In the genomic region with DNA sequence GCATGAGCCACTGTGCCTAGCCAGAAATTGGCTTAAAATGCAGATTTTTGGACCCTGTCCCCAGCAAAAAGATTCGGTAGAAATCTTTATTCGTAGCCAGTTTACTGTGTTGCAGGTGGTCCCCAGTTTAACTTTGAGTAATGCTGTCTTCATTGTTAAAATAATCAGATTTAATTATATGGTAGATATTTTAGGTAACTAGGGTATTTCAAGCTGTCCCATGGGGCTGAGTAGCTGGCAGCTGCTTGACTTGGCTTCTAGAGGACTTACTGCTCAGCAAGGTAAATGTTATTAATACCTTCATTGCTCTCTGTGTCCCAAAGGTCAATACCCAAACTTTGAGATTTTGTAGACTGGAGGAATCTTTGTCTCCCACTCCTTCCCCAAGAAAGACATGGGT, we compare ENCODE assay signal across 26 cellular contexts. TPM values are rescaled to one million over a fixed set of nuclear protein-coding genes. Genes with fewer than 3 reads are reported as not detected.
DNase-seq lines count a peak whose midpoint lies in the region; ATAC-seq, FAIRE-seq and TF ChIP-seq lines count a peak whose summit lies in the region.
"Had no signal": no experiment of that assay in that cellular context is flagged by ENCODE, and none has a peak within 500 bp of the region (broad histone marks: within the 10 kb centered on the region; RNA-seq: fewer than 3 reads in every experiment).

No MANE protein-coding gene starts in this region.

- H3K27me3 ChIP-seq in GM12878 (replicated peaks in 1 of 2; ENCODE audit: control insufficient read depth in 2 of 2, insufficient read depth in 2 of 2, low read length in 1 of 2) = no peaks in the 10 kb centered on the region
- H3K27me3 ChIP-seq in heart left ventricle = no peaks in the 10 kb centered on the region
- H3K27me3 ChIP-seq: gastrocnemius medialis, tibial artery had no signal

- H3K9ac ChIP-seq in GM12878 (ENCODE audit: control insufficient read depth, insufficient read depth, low read length) = no peak overlapping the region

- no peak for DNase-seq in activated naive CD4-positive, alpha-beta T cell treated with anti-CD3 and anti-CD28 coated beads, Interleukin-2, amount 10 ng/mL, durations not matched to agents 7 days and 5 days
- no peak for DNase-seq in activated naive CD4-positive, alpha-beta T cell treated with anti-CD3 and anti-CD28 coated beads for 36 hours
- DNase-seq in NAMALWA (ENCODE audit: low spot score) (peak; percentile 83), GM12878 (ENCODE audit: low read depth, low spot score) (no peak), heart left ventricle (no peak)
- peak; percentile 15 for DNase-seq in stimulated activated naive B cell treated with anti-CD40 and anti-IgM and Interleukin-4, amounts not matched to agents 10 μg/mL and 1 μg/mL and 100 μg/mL, for 72 hours
- DNase-seq in activated T-helper 2 cell treated with anti-CD3 and anti-CD28 coated beads, Interferon-gamma antibody, Interleukin-2, Interleukin-4, amounts not matched to agents 10 μg/mL and 5 μg/mL and 100 μg/mL, durations not matched to agents 14 hours and 24 hours and 36 hours (ENCODE audit: low spot score) = no peak
- DNase-seq: activated CD4-positive, alpha-beta memory T cell treated with anti-CD3 and anti-CD28 coated beads for 36 hours; activated T-cell treated with anti-CD3 and anti-CD28 coated beads for 4 hours; DMS 273 treated with DMSO at 0.1 percent for 48 hours; effector CD8-positive, alpha-beta T cell; gastrocnemius medialis; H7; IMR-90; kidney; lower lobe of right lung; NCI-H2107; NCI-H510A; stimulated activated CD4-positive, alpha-beta T cell treated with anti-CD3 and anti-CD28 coated beads, Interleukin-2, amount 100 ng/mL, for 48 hours; tibial artery had no signal

- H3K36me3 Mint-ChIP-seq in activated naive CD4-positive, alpha-beta T cell treated with anti-CD3 and anti-CD28 coated beads, Interleukin-2, amount 10 ng/mL, durations not matched to agents 7 days and 5 days = peaks cover 21% of the 10 kb centered on the region
- H3K36me3 Mint-ChIP-seq in activated naive CD4-positive, alpha-beta T cell treated with anti-CD3 and anti-CD28 coated beads for 36 hours (ENCODE audit: low read depth) = peaks cover 10% of the 10 kb centered on the region
- H3K36me3 Mint-ChIP-seq in stimulated activated naive B cell treated with anti-CD40 and anti-IgM and Interleukin-4, amounts not matched to agents 10 μg/mL and 1 μg/mL and 100 μg/mL, for 72 hours = peaks cover 13 to 19% of the 10 kb centered on the region in 2 donors
- H3K36me3 Mint-ChIP-seq in activated T-helper 2 cell treated with anti-CD3 and anti-CD28 coated beads, Interferon-gamma antibody, Interleukin-2, Interleukin-4, amounts not matched to agents 10 μg/mL and 5 μg/mL and 100 μg/mL, durations not matched to agents 14 hours and 24 hours and 36 hours (ENCODE audit: low read depth) = peaks cover 33% of the 10 kb centered on the region

- peaks cover 20% of the 10 kb centered on the region for H3K4me1 Mint-ChIP-seq in activated naive CD4-positive, alpha-beta T cell treated with anti-CD3 and anti-CD28 coated beads, Interleukin-2, amount 10 ng/mL, durations not matched to agents 7 days and 5 days
- peaks cover 38% of the 10 kb centered on the region for H3K4me1 Mint-ChIP-seq in activated naive CD4-positive, alpha-beta T cell treated with anti-CD3 and anti-CD28 coated beads for 36 hours (ENCODE audit: low read depth)
- peaks cover 28 to 63% of the 10 kb centered on the region in 2 donors for H3K4me1 Mint-ChIP-seq in stimulated activated naive B cell treated with anti-CD40 and anti-IgM and Interleukin-4, amounts not matched to agents 10 μg/mL and 1 μg/mL and 100 μg/mL, for 72 hours
- peaks cover 27% of the 10 kb centered on the region for H3K4me1 Mint-ChIP-seq in activated T-helper 2 cell treated with anti-CD3 and anti-CD28 coated beads, Interferon-gamma antibody, Interleukin-2, Interleukin-4, amounts not matched to agents 10 μg/mL and 5 μg/mL and 100 μg/mL, durations not matched to agents 14 hours and 24 hours and 36 hours (ENCODE audit: low read depth)

- H3K4me3 ChIP-seq in GM12878 = no peak overlapping the region
- H3K4me3 ChIP-seq in heart left ventricle = no peak overlapping the region
- H3K4me3 ChIP-seq: gastrocnemius medialis, lower lobe of right lung, tibial artery had no signal

- intact Hi-C loops in activated naive CD4-positive, alpha-beta T cell treated with anti-CD3 and anti-CD28 coated beads for 36 hours (cut with micrococcal nuclease) = no loop called here
- intact Hi-C loops in GM12878 (cut with micrococcal nuclease; ENCODE audit: unreplicated experiment) = no loop called here
- intact Hi-C loops in activated T-helper 2 cell treated with anti-CD3 and anti-CD28 coated beads, Interferon-gamma antibody, Interleukin-2, Interleukin-4, amounts not matched to agents 10 μg/mL and 5 μg/mL and 100 μg/mL, durations not matched to agents 14 hours and 24 hours and 36 hours (cut with micrococcal nuclease) = no loop called here
- intact Hi-C loops in heart left ventricle (cut with DNase I) = no loop called here

- no peaks in the 10 kb centered on the region for H3K9me3 ChIP-seq in GM12878 (replicated peaks; ENCODE audit: control insufficient read depth, insufficient read depth, low read length)
- H3K9me3 ChIP-seq in heart left ventricle = no peaks in the 10 kb centered on the region
- H3K9me3 ChIP-seq: gastrocnemius medialis, lower lobe of right lung, tibial artery had no signal

- no peak for TF ChIP-seq RAD21 in GM12878 (IDR thresholded peaks at IDR 0.05; ENCODE audit: insufficient read depth, low read depth, low read length)

- in situ Hi-C loops in GM12878 (cut with MboI) = no loop called here

- no TSS peak for BruUV-seq in GM12878 (replicated peaks; lab: Mats Ljungman, UMichigan)

- H3K27ac ChIP-seq in GM12878 (ENCODE audit: control insufficient read depth, insufficient read depth) = peak overlapping the region; percentile 37
- H3K27ac ChIP-seq in heart left ventricle = no peak overlapping the region
- H3K27ac ChIP-seq: C4-2B, gastrocnemius medialis, lower lobe of right lung, tibial artery, VCaP had no signal

- TF ChIP-seq CTCF in GM12878 (IDR thresholded peaks at IDR 0.05 in 2 of 3, conservative IDR thresholded peaks at IDR 0.05 in 1 of 3; ENCODE audit: control insufficient read depth in 2 of 3, extremely low read depth in 1 of 3, insufficient read depth in 1 of 3, low read depth in 3 of 3, low read length in 3 of 3) (no peak), heart left ventricle (IDR thresholded peaks at IDR 0.05) (no peak)

- POLR2A ChIA-PET in GM12878 (lab: Charles Lee) = no interaction called here

- H3K4me1 ChIP-seq in GM12878 (ENCODE audit: control insufficient read depth, insufficient read depth, low read length) (peaks cover 7% of the 10 kb centered on the region), heart left ventricle (peaks cover 6 to 41% (median 30%) of the 10 kb centered on the region in 12 donors)

- TF ChIP-seq POLR2A in GM12878 (IDR thresholded peaks at IDR 0.05; ENCODE audit: low read depth, low read length) (no peak), heart left ventricle (IDR thresholded peaks at IDR 0.05) (no peak)

- FAIRE-seq in GM12878 (lab: Jason Lieb, UNC) = no peak
- FAIRE-seq: kidney had no signal

- H3K4me3 Mint-ChIP-seq in activated naive CD4-positive, alpha-beta T cell treated with anti-CD3 and anti-CD28 coated beads, Interleukin-2, amount 10 ng/mL, durations not matched to agents 7 days and 5 days = no peak overlapping the region
- no peak overlapping the region for H3K4me3 Mint-ChIP-seq in activated naive CD4-positive, alpha-beta T cell treated with anti-CD3 and anti-CD28 coated beads for 36 hours
- H3K4me3 Mint-ChIP-seq in stimulated activated naive B cell treated with anti-CD40 and anti-IgM and Interleukin-4, amounts not matched to agents 10 μg/mL and 1 μg/mL and 100 μg/mL, for 72 hours = peak overlapping the region; percentile 56 to 65
- no peak overlapping the region for H3K4me3 Mint-ChIP-seq in activated T-helper 2 cell treated with anti-CD3 and anti-CD28 coated beads, Interferon-gamma antibody, Interleukin-2, Interleukin-4, amounts not matched to agents 10 μg/mL and 5 μg/mL and 100 μg/mL, durations not matched to agents 14 hours and 24 hours and 36 hours (ENCODE audit: low read depth)
- H3K4me3 Mint-ChIP-seq: activated CD4-positive, alpha-beta memory T cell treated with anti-CD3 and anti-CD28 coated beads for 36 hours; activated naive CD8-positive, alpha-beta T cell; stimulated activated naive CD8-positive, alpha-beta T cell treated with anti-CD3 and anti-CD28 coated beads, Interleukin-15, Interleukin-2, amounts not matched to agents 100 ng/mL and 50 ng/mL, for 24 hours had no signal

- no peaks in the 10 kb centered on the region for H4K20me1 ChIP-seq in GM12878 (ENCODE audit: control insufficient read depth, insufficient read depth)

- peaks cover 52% of the 10 kb centered on the region for H3K79me2 ChIP-seq in GM12878 (ENCODE audit: control insufficient read depth, insufficient read depth, low read length)

- CTCF ChIA-PET in activated naive CD4-positive, alpha-beta T cell treated with anti-CD3 and anti-CD28 coated beads, Interleukin-2, amount 10 ng/mL, durations not matched to agents 7 days and 5 days (lab: Charles Lee) = interaction anchor here (0.9 to 2.2 kb wide), 2 partner anchors 26 to 48 kb away, joined by 3 to 7 read pairs; no protein-coding TSS in a partner anchor
- CTCF ChIA-PET in activated naive CD4-positive, alpha-beta T cell treated with anti-CD3 and anti-CD28 coated beads for 36 hours (lab: Charles Lee) = interaction anchor here (0.9 to 1.3 kb wide), 2 partner anchors 15 to 153 kb away, joined by 3 read pairs; no protein-coding TSS in a partner anchor
- CTCF ChIA-PET in GM12878 (lab: Yijun Ruan, JAX) = interaction anchor here (0.5 to 1.6 kb wide), 3 partner anchors 10 to 28 kb away, joined by 3 to 4 read pairs (median 4); no protein-coding TSS in a partner anchor

- H2AFZ ChIP-seq in GM12878 (ENCODE audit: control insufficient read depth, low read depth, low read length) = no peak overlapping the region

- 58% methylated on average over 2 of the region's 2 CpGs for WGBS in GM12878 (ENCODE audit: insufficient coverage, insufficient replicate concordance, low lambda C conversion rate, missing lambda C conversion rate)
- 64 to 81% (median 76%) methylated on average over 2 of the region's 2 CpGs for WGBS in heart left ventricle, 4 donors

- H3K36me3 ChIP-seq in GM12878 (ENCODE audit: control insufficient read depth in 2 of 2, insufficient read depth in 2 of 2, low read length in 1 of 2) (peaks cover 0 to 28% of the 10 kb centered on the region in 2 experiments), heart left ventricle (peaks cover 0 to 54% (median 47%) of the 10 kb centered on the region in 9 donors)

- peak overlapping the region; percentile 38 for H3K27ac Mint-ChIP-seq in activated naive CD4-positive, alpha-beta T cell treated with anti-CD3 and anti-CD28 coated beads, Interleukin-2, amount 10 ng/mL, durations not matched to agents 7 days and 5 days
- H3K27ac Mint-ChIP-seq in activated naive CD4-positive, alpha-beta T cell treated with anti-CD3 and anti-CD28 coated beads for 36 hours = no peak overlapping the region
- peak overlapping the region; percentile 86 for H3K27ac Mint-ChIP-seq in stimulated activated naive B cell treated with anti-CD40 and anti-IgM and Interleukin-4, amounts not matched to agents 10 μg/mL and 1 μg/mL and 100 μg/mL, for 72 hours
- no peak overlapping the region for H3K27ac Mint-ChIP-seq in activated T-helper 2 cell treated with anti-CD3 and anti-CD28 coated beads, Interferon-gamma antibody, Interleukin-2, Interleukin-4, amounts not matched to agents 10 μg/mL and 5 μg/mL and 100 μg/mL, durations not matched to agents 14 hours and 24 hours and 36 hours
- H3K27ac Mint-ChIP-seq: activated CD4-positive, alpha-beta memory T cell treated with anti-CD3 and anti-CD28 coated beads for 36 hours; stimulated activated naive CD8-positive, alpha-beta T cell treated with anti-CD3 and anti-CD28 coated beads, Interleukin-15, Interleukin-2, amounts not matched to agents 100 ng/mL and 50 ng/mL, for 24 hours had no signal

- TF ChIP-seq EP300 in GM12878 (IDR thresholded peaks at IDR 0.05; ENCODE audit: borderline replicate concordance in 1 of 2, control insufficient read depth in 1 of 2, low read depth in 2 of 2, low read length in 2 of 2) = no peak

- H3K4me2 ChIP-seq in GM12878 (ENCODE audit: control insufficient read depth, insufficient read depth) = no peak overlapping the region

- SMC1A ChIA-PET in GM12878 (lab: Charles Lee; ENCODE audit: uncharacterized antibody, unreplicated experiment) = interaction anchor here (0.6 to 1.9 kb wide), 4 partner anchors 16 to 26 kb away, joined by 3 to 6 read pairs (median 3); no protein-coding TSS in a partner anchor

- no peaks in the 10 kb centered on the region for H3K9me3 Mint-ChIP-seq in activated naive CD4-positive, alpha-beta T cell treated with anti-CD3 and anti-CD28 coated beads, Interleukin-2, amount 10 ng/mL, durations not matched to agents 7 days and 5 days
- H3K9me3 Mint-ChIP-seq in activated naive CD4-positive, alpha-beta T cell treated with anti-CD3 and anti-CD28 coated beads for 36 hours = peaks cover 2% of the 10 kb centered on the region
- H3K9me3 Mint-ChIP-seq in stimulated activated naive B cell treated with anti-CD40 and anti-IgM and Interleukin-4, amounts not matched to agents 10 μg/mL and 1 μg/mL and 100 μg/mL, for 72 hours = peaks cover 0 to 2% of the 10 kb centered on the region in 2 donors
- H3K9me3 Mint-ChIP-seq in activated T-helper 2 cell treated with anti-CD3 and anti-CD28 coated beads, Interferon-gamma antibody, Interleukin-2, Interleukin-4, amounts not matched to agents 10 μg/mL and 5 μg/mL and 100 μg/mL, durations not matched to agents 14 hours and 24 hours and 36 hours = no peaks in the 10 kb centered on the region
- H3K9me3 Mint-ChIP-seq: activated CD4-positive, alpha-beta memory T cell treated with anti-CD3 and anti-CD28 coated beads for 36 hours; stimulated activated naive CD8-positive, alpha-beta T cell treated with anti-CD3 and anti-CD28 coated beads, Interleukin-15, Interleukin-2, amounts not matched to agents 100 ng/mL and 50 ng/mL, for 24 hours had no signal

- RAD21 ChIA-PET in GM12878 (lab: Charles Lee; ENCODE audit: unreplicated experiment) = no interaction called here

- H3K27me3 Mint-ChIP-seq in activated naive CD4-positive, alpha-beta T cell treated with anti-CD3 and anti-CD28 coated beads, Interleukin-2, amount 10 ng/mL, durations not matched to agents 7 days and 5 days = no peaks in the 10 kb centered on the region
- no peaks in the 10 kb centered on the region for H3K27me3 Mint-ChIP-seq in activated naive CD4-positive, alpha-beta T cell treated with anti-CD3 and anti-CD28 coated beads for 36 hours (ENCODE audit: low read depth)
- no peaks in the 10 kb centered on the region for H3K27me3 Mint-ChIP-seq in stimulated activated naive B cell treated with anti-CD40 and anti-IgM and Interleukin-4, amounts not matched to agents 10 μg/mL and 1 μg/mL and 100 μg/mL, for 72 hours
- no peaks in the 10 kb centered on the region for H3K27me3 Mint-ChIP-seq in activated T-helper 2 cell treated with anti-CD3 and anti-CD28 coated beads, Interferon-gamma antibody, Interleukin-2, Interleukin-4, amounts not matched to agents 10 μg/mL and 5 μg/mL and 100 μg/mL, durations not matched to agents 14 hours and 24 hours and 36 hours (ENCODE audit: low read depth)
- H3K27me3 Mint-ChIP-seq: activated CD4-positive, alpha-beta memory T cell treated with anti-CD3 and anti-CD28 coated beads for 36 hours; activated naive CD8-positive, alpha-beta T cell; stimulated activated naive CD8-positive, alpha-beta T cell treated with anti-CD3 and anti-CD28 coated beads, Interleukin-15, Interleukin-2, amounts not matched to agents 100 ng/mL and 50 ng/mL, for 24 hours had no signal

- no peak for ATAC-seq in GM12878
- ATAC-seq in stimulated activated naive B cell treated with anti-CD40 and anti-IgM and Interleukin-4, amounts not matched to agents 10 μg/mL and 1 μg/mL and 100 μg/mL, for 72 hours (replicated peaks) = peak; percentile 93 to 94
- no peak for ATAC-seq in HG03135 (IDR thresholded peaks at IDR 0.05; ENCODE audit: unreplicated experiment)
- no peak for ATAC-seq in heart left ventricle
- ATAC-seq: esophagus mucosa, gastrocnemius medialis, lower lobe of right lung had no signal

RNA-seq across cellular contexts. Expression of a gene that starts 21.1 kb away (rescaled TPM):
- total RNA-seq in activated naive CD4-positive, alpha-beta T cell treated with anti-CD3 and anti-CD28 coated beads for 36 hours = 100 to 1,000 TPM in 1 of 2 experiments, 10 to 100 TPM in 1; 87.9 to 102 TPM
- 121 and 123 TPM in 2 replicates for total RNA-seq in GM12878 (2013; cell fraction: nucleolus; rRNA removed)
- total RNA-seq in GM12878 (2014; rRNA removed) (59.9 and 78.5 TPM in 2 replicates), GM12878 (2014; rRNA removed; fragmentation: Illumina TruSeq; extraction: Trizol) (86.0 and 94.1 TPM in 2 replicates), GM12878 (2021) (78.2 and 89.5 TPM in 2 replicates), heart left ventricle (10 to 100 TPM; 39.8 to 86.8 (median 70.5) TPM)
- 48.0 TPM for polyA plus RNA-seq in GM12878 (2011; ENCODE audit: low read depth)
- polyA plus RNA-seq in GM12878 (2011; rRNA removed) (131 and 153 TPM in 2 replicates), GM12878 (2014; fragmentation: Illumina TruSeq; extraction: Trizol) (85.8 and 106 TPM in 2 replicates), GM12878 (2014; fragmentation: Nextera tagmentation; extraction: Ambion mirVana) (10 to 100 TPM; 21.9 to 31.1 TPM), GM12878 (2014; rRNA removed) (193 and 198 TPM in 2 replicates), GM12878 (2016; fragmentation: Nextera tagmentation; extraction: Ambion mirVana) (10 to 100 TPM; 93.0 to 100.0 TPM), heart left ventricle (100 to 1,000 TPM in 1 of 2 donors, 10 to 100 TPM in 1; 34.6 to 109 TPM)
- 126 and 140 TPM in 2 replicates for polyA plus RNA-seq in GM12878 (2011; cell fraction: cytosol; rRNA removed)
- polyA plus RNA-seq in GM12878 (2011; cell fraction: nucleus; rRNA removed) = 58.4 and 80.7 TPM in 2 replicates
- 92.8 and 111 TPM in 2 replicates for polyA plus RNA-seq in GM12878 (2012)
- polyA minus RNA-seq in GM12878 (2011; rRNA and poly(A)+ RNA removed) = 151 and 214 TPM in 2 replicates
- 48.6 and 58.8 TPM in 2 replicates for polyA minus RNA-seq in GM12878 (2011; cell fraction: cytosol; rRNA and poly(A)+ RNA removed)
- 81.7 and 156 TPM in 2 replicates for polyA minus RNA-seq in GM12878 (2011; cell fraction: nucleus; rRNA and poly(A)+ RNA removed)
- total RNA-seq in activated T-helper 2 cell treated with anti-CD3 and anti-CD28 coated beads, Interferon-gamma antibody, Interleukin-2, Interleukin-4, amounts not matched to agents 10 μg/mL and 5 μg/mL and 100 μg/mL, durations not matched to agents 14 hours and 24 hours and 36 hours = 95.8 and 101 TPM in 2 replicates

Comparison
In these comparisons a context has a peak if more than half of its experiments do, and no peak if none do; other contexts are left out.
1. H3K27ac Mint-ChIP-seq: peak in activated naive CD4-positive, alpha-beta T cell treated with anti-CD3 and anti-CD28 coated beads, Interleukin-2, amount 10 ng/mL, durations not matched to agents 7 days and 5 days (single experiment) and stimulated activated naive B cell treated with anti-CD40 and anti-IgM and Interleukin-4, amounts not matched to agents 10 μg/mL and 1 μg/mL and 100 μg/mL, for 72 hours (single experiment); none in activated naive CD4-positive, alpha-beta T cell treated with anti-CD3 and anti-CD28 coated beads for 36 hours (single experiment) and activated T-helper 2 cell treated with anti-CD3 and anti-CD28 coated beads, Interferon-gamma antibody, Interleukin-2, Interleukin-4, amounts not matched to agents 10 μg/mL and 5 μg/mL and 100 μg/mL, durations not matched to agents 14 hours and 24 hours and 36 hours (single experiment).
2. DNase-seq: peak in NAMALWA (single experiment) and stimulated activated naive B cell treated with anti-CD40 and anti-IgM and Interleukin-4, amounts not matched to agents 10 μg/mL and 1 μg/mL and 100 μg/mL, for 72 hours (single experiment); none in activated naive CD4-positive, alpha-beta T cell treated with anti-CD3 and anti-CD28 coated beads, Interleukin-2, amount 10 ng/mL, durations not matched to agents 7 days and 5 days (single experiment), activated naive CD4-positive, alpha-beta T cell treated with anti-CD3 and anti-CD28 coated beads for 36 hours (single experiment), GM12878 (single experiment), activated T-helper 2 cell treated with anti-CD3 and anti-CD28 coated beads, Interferon-gamma antibody, Interleukin-2, Interleukin-4, amounts not matched to agents 10 μg/mL and 5 μg/mL and 100 μg/mL, durations not matched to agents 14 hours and 24 hours and 36 hours (single experiment) and heart left ventricle (0 of 5).
3. H3K4me3 Mint-ChIP-seq: peak in stimulated activated naive B cell treated with anti-CD40 and anti-IgM and Interleukin-4, amounts not matched to agents 10 μg/mL and 1 μg/mL and 100 μg/mL, for 72 hours (2 of 2); none in activated naive CD4-positive, alpha-beta T cell treated with anti-CD3 and anti-CD28 coated beads, Interleukin-2, amount 10 ng/mL, durations not matched to agents 7 days and 5 days (single experiment), activated naive CD4-positive, alpha-beta T cell treated with anti-CD3 and anti-CD28 coated beads for 36 hours (single experiment) and activated T-helper 2 cell treated with anti-CD3 and anti-CD28 coated beads, Interferon-gamma antibody, Interleukin-2, Interleukin-4, amounts not matched to agents 10 μg/mL and 5 μg/mL and 100 μg/mL, durations not matched to agents 14 hours and 24 hours and 36 hours (single experiment).
4. ATAC-seq: peak in stimulated activated naive B cell treated with anti-CD40 and anti-IgM and Interleukin-4, amounts not matched to agents 10 μg/mL and 1 μg/mL and 100 μg/mL, for 72 hours (2 of 2); none in GM12878 (single experiment), HG03135 (single experiment) and heart left ventricle (0 of 4).